In the genomic region with DNA sequence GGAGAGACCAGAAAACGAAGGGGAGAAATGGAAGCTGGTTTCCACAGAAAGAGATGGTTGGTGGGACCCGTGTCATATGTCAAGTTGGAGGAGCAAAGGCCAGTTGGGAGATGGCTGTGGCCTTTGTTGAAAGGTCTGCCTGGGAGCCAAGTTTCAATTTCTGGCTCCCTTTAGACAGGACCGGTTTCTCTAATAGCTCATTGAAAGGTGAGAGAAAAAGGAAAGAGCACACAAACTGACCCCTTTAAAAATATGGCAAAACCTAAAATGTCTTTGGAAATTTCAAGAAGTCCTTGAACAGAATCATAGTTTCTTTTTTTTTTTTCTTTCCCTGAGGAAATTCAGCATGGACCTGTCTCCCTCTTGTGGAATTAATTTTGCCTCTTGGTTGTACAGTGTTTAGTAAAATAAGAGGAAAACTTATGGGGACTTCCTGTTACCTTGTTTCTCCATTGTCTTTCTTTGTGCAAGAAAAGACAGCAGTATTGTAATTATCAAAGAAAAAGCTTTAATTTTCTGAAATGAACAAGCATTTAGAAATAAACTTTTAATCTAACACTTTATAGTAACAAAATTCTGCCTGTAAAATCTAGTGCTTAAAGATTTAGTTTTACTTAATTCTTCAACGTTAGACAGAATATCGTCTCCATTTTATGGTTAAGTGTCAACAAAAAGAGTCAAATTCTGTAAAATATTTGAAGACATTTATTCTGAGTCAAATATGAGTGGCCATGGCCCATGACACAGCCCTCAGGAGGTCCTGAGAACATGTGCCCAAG, we compare ENCODE assay signal across 8 cellular contexts.
A peak's percentile ranks its signal among the peaks of the same experiment; 100 is the strongest.
DNase-seq lines count a peak whose midpoint lies in the region; ATAC-seq, FAIRE-seq and TF ChIP-seq lines count a peak whose summit lies in the region.

No MANE protein-coding gene starts in this region.

- no peak for TF ChIP-seq POLR2A in NB4 (IDR thresholded peaks at IDR 0.05; ENCODE audit: extremely low read depth, insufficient read length)
- TF ChIP-seq POLR2A in H1 (IDR thresholded peaks at IDR 0.05; ENCODE audit: control extremely low read depth in 1 of 2, low read depth in 2 of 2, low read length in 2 of 2), result no peak

- no peak overlapping the region for H4K5ac ChIP-seq in H1 (ENCODE audit: insufficient read length, low read depth, low read length)

- POLR2A ChIA-PET in H1 (lab: Charles Lee; ENCODE audit: partially characterized antibody), result no interaction called here

- H3K27me3 ChIP-seq in BE2C (no peaks in the 10 kb centered on the region), H1 (replicated peaks in 1 of 4; ENCODE audit: control insufficient read depth in 3 of 4, extremely low read depth in 1 of 4, insufficient read depth in 3 of 4, low read length in 3 of 4) (no peaks in the 10 kb centered on the region)

- H3K4ac ChIP-seq in H1 (replicated peaks; ENCODE audit: insufficient read length, low read depth, low read length), result no peak overlapping the region

- DNase-seq in BE2C (no peak), NB4 (ENCODE audit: low read depth) (peak; percentile 28), H1 (ENCODE audit: low read depth in 1 of 2, low spot score in 2 of 2) (no peak), nephron progenitor cell (no peak), NCI-H2196 treated with DMSO at 0.1 percent for 48 hours (lab: John Stamatoyannopoulos, UW; ENCODE audit: unreplicated experiment) (no peak)
- DNase-seq in stimulated activated CD4-positive, alpha-beta T cell treated with anti-CD3 and anti-CD28 coated beads, Interleukin-2, amount 100 ng/mL, for 48 hours, result no peak
- no peak for DNase-seq in central memory CD4-positive, alpha-beta T cell

- FAIRE-seq in H1 (lab: Jason Lieb, UNC), result no peak

- ATAC-seq in HG03159 (IDR thresholded peaks at IDR 0.05; ENCODE audit: unreplicated experiment), result no peak

- H2BK5ac ChIP-seq in H1 (ENCODE audit: low read depth, low read length), result no peak overlapping the region

- H3K23ac ChIP-seq in H1 (ENCODE audit: insufficient read length), result no peak overlapping the region

- H3K4me3 Mint-ChIP-seq in nephron progenitor cell, result no peak overlapping the region

- no peak overlapping the region for H3K9ac ChIP-seq in H1 (replicated peaks in 1 of 4; ENCODE audit: extremely low read depth in 1 of 4, low read depth in 3 of 4, low read length in 3 of 4)

- no peak overlapping the region for H3K14ac ChIP-seq in H1 (ENCODE audit: insufficient read length)

- no peaks in the 10 kb centered on the region for H4K20me1 ChIP-seq in H1 (replicated peaks in 1 of 2; ENCODE audit: control insufficient read depth in 1 of 2, insufficient read depth in 2 of 2, low read length in 2 of 2)

- H3K27ac Mint-ChIP-seq in nephron progenitor cell, result no peak overlapping the region

- no peak overlapping the region for H2BK15ac ChIP-seq in H1 (ENCODE audit: low read length)

- H3K27me3 Mint-ChIP-seq in nephron progenitor cell (ENCODE audit: low read depth, poor library complexity), result no peaks in the 10 kb centered on the region

- whole genome bisulfite sequencing in H1 (ENCODE audit: extremely low coverage in 1 of 2, insufficient coverage in 1 of 2, insufficient read length in 1 of 2, insufficient replicate concordance in 2 of 2, low coverage in 1 of 2, low lambda C conversion rate in 2 of 2, missing lambda C conversion rate in 1 of 2), 2 experiments, result 64% methylated on average over 5 of the region's 5 CpGs; no CpG with 5 or more reads in 1 of the 2 experiments

- H3K4me3 ChIP-seq in BE2C (ENCODE audit: low read depth, low read length) (no peak overlapping the region; the same call in 1 of the 2 replicates), NB4 (ENCODE audit: low read depth, low read length) (no peak overlapping the region), H1 (ENCODE audit: extremely low read depth in 1 of 4, insufficient read depth in 2 of 4, low read depth in 3 of 4, low read length in 4 of 4) (no peak overlapping the region)

- no peak for TF ChIP-seq EP300 in H1 (IDR thresholded peaks at IDR 0.05; ENCODE audit: borderline replicate concordance in 1 of 2, low read depth in 2 of 2, low read length in 2 of 2)

- no peak overlapping the region for H2AK5ac ChIP-seq in H1 (ENCODE audit: low read depth, low read length)

- TF ChIP-seq CTCF in BE2C (IDR thresholded peaks at IDR 0.05; ENCODE audit: low read depth, low read length), result peak; percentile 70
- no peak for TF ChIP-seq CTCF in NB4 (IDR thresholded peaks at IDR 0.05; ENCODE audit: low read depth, low read length)
- TF ChIP-seq CTCF in H1 (IDR thresholded peaks at IDR 0.05; ENCODE audit: control extremely low read depth in 1 of 3, insufficient read depth in 1 of 3, low read depth in 1 of 3, low read length in 3 of 3), result no peak; a peak in 1 of 4 replicates
- TF ChIP-seq CTCF in nephron progenitor cell (IDR thresholded peaks at IDR 0.05), result peak; percentile 24

- H3K79me1 ChIP-seq in H1 (ENCODE audit: low read depth, low read length), result no peaks in the 10 kb centered on the region

- H2BK12ac ChIP-seq in H1 (ENCODE audit: low read depth, low read length), result peak overlapping the region; percentile 17; the same call in 1 of the 2 replicates

- no peaks in the 10 kb centered on the region for H3K9me3 ChIP-seq in BE2C
- peaks cover 4 to 5% of the 10 kb centered on the region in 2 experiments; a peak in 3 of 4 replicates for H3K9me3 ChIP-seq in H1 (ENCODE audit: insufficient read depth in 2 of 2, low read depth in 1 of 2, low read length in 1 of 2)

- H3K4me1 ChIP-seq in BE2C (peaks cover 34% of the 10 kb centered on the region), H1 (replicated peaks in 1 of 4; ENCODE audit: control insufficient read depth in 3 of 4, insufficient read depth in 4 of 4, low read length in 3 of 4) (peaks cover 0 to 5% (median 1%) of the 10 kb centered on the region in 4 experiments; a peak in 4 of 7 replicates)

- H2BK20ac ChIP-seq in H1 (ENCODE audit: low read length), result no peak overlapping the region

- CTCF ChIA-PET in H1 (lab: Charles Lee; ENCODE audit: partially characterized antibody), result interaction anchor here (0.6 to 4.4 kb wide), 20 partner anchors 11 to 450 kb away, joined by 3 to 20 read pairs (median 4); no protein-coding TSS in a partner anchor

- H3K27ac ChIP-seq in H1 (ENCODE audit: low read depth, low read length), result no peak overlapping the region

- H3K18ac ChIP-seq in H1 (ENCODE audit: extremely low read depth, low read length), result no peak overlapping the region

- H3K79me2 ChIP-seq in H1 (ENCODE audit: control insufficient read depth in 1 of 2, insufficient read depth in 2 of 2, low read length in 2 of 2), result no peaks in the 10 kb centered on the region

- H3K23me2 ChIP-seq in H1 (ENCODE audit: low read depth, low read length), result no peaks in the 10 kb centered on the region

- H3K56ac ChIP-seq in H1 (replicated peaks; ENCODE audit: insufficient read length, low read depth, low read length), result no peak overlapping the region

- no peak overlapping the region for H2BK120ac ChIP-seq in H1 (replicated peaks; ENCODE audit: low read depth, low read length)

- H3K36me3 ChIP-seq in BE2C, result no peaks in the 10 kb centered on the region
- H3K36me3 ChIP-seq in H1 (ENCODE audit: control insufficient read depth in 2 of 4, insufficient read depth in 4 of 4, low read length in 3 of 4), result no peaks in the 10 kb centered on the region

- H3K4me1 Mint-ChIP-seq in nephron progenitor cell, result peaks cover 21% of the 10 kb centered on the region

- no peak overlapping the region for H3K4me2 ChIP-seq in H1 (ENCODE audit: insufficient read depth in 1 of 2, low read depth in 2 of 2, low read length in 2 of 2)

- TF ChIP-seq RAD21 in H1 (IDR thresholded peaks at IDR 0.05 in 1 of 2, conservative IDR thresholded peaks at IDR 0.05 in 1 of 2; ENCODE audit: low read depth in 2 of 2, low read length in 2 of 2), result peak in 1 of 2 experiments; percentile 26; a peak in 3 of 4 replicates

- H4K8ac ChIP-seq in H1 (ENCODE audit: extremely low read depth, insufficient read depth, low read length), result no peak overlapping the region

- no peaks in the 10 kb centered on the region for H3K36me3 Mint-ChIP-seq in nephron progenitor cell (ENCODE audit: low read depth)

- H4K91ac ChIP-seq in H1 (replicated peaks; ENCODE audit: insufficient read length, low read length), result no peak overlapping the region

- no peak overlapping the region for H2AFZ ChIP-seq in H1 (ENCODE audit: low read length)

- H3K9me3 Mint-ChIP-seq in nephron progenitor cell, result peaks cover 8% of the 10 kb centered on the region

TF ChIP-seq in H1, 55 proteins besides CTCF, POLR2A, EP300 and RAD21:
- TF ChIP-seq RBBP5 (IDR thresholded peaks at IDR 0.05; ENCODE audit: borderline replicate concordance, low read depth, low read length) (no peak), ZNF274 (IDR thresholded peaks at IDR 0.05; ENCODE audit: borderline replicate concordance, extremely low read depth, low read length) (no peak), SIX5 (IDR thresholded peaks at IDR 0.05; ENCODE audit: low read depth, low read length) (no peak)

Comparison
In these comparisons a context has a peak if more than half of its experiments do, and no peak if none do; other contexts are left out.
1. CTCF ChIP-seq: peak in BE2C (single experiment) and nephron progenitor cell (single experiment); none in NB4 (single experiment) and H1 (0 of 3).